ENCODE assay signal across 19 cellular contexts in genomic region chr6:40406175-40406574, GRCh38.
DNase-seq lines count a peak whose midpoint lies in the region; ATAC-seq and TF ChIP-seq lines count a peak whose summit lies in the region.
"Had no signal": no experiment of that assay in that cellular context is flagged by ENCODE, and none has a peak within 500 bp of the region (broad histone marks: within the 10 kb centered on the region; RNA-seq: fewer than 3 reads in every experiment).

No MANE protein-coding gene starts in this region.

- no peaks in the 10 kb centered on the region for H3K36me3 ChIP-seq in SK-N-SH (replicated peaks in 1 of 2; ENCODE audit: control insufficient read depth in 1 of 2, insufficient read depth in 2 of 2, low read length in 1 of 2)
- no peaks in the 10 kb centered on the region for H3K36me3 ChIP-seq in H7 (replicated peaks; ENCODE audit: control insufficient read depth, insufficient read depth, low read length)
- no peaks in the 10 kb centered on the region for H3K36me3 ChIP-seq in MG63

- no peak overlapping the region for H2AFZ ChIP-seq in SK-N-SH (ENCODE audit: low read depth)
- H2AFZ ChIP-seq: GM23248, PC-9 had no signal

- peaks cover 58 to 67% of the 10 kb centered on the region in 2 donors for H3K4me1 Mint-ChIP-seq in natural killer cell treated with Interleukin-12 subunit alpha and Interleukin-12 subunit beta and Interleukin-15 and Interleukin-18, amount 100 ng/mL, for 72 hours (ENCODE audit: low read depth in 2 of 2)
- peaks cover 38% of the 10 kb centered on the region for H3K4me1 Mint-ChIP-seq in activated T-helper 1 cell treated with anti-CD3 and anti-CD28 coated beads, Interleukin-12 subunit alpha, Interleukin-12 subunit beta, Interleukin-2, Interleukin-4 antibody, amounts not matched to agents 30 ng/mL and 10 ng/mL and 1 ng/mL, durations not matched to agents 14 hours and 24 hours and 36 hours (ENCODE audit: low read depth)

- peaks cover 0 to 49% of the 10 kb centered on the region in 2 experiments; a peak in 3 of 4 replicates for H3K4me1 ChIP-seq in SK-N-SH (ENCODE audit: control insufficient read depth in 1 of 2, insufficient read depth in 2 of 2, low read depth in 1 of 2, low read length in 1 of 2)

- no peak; the same call in 1 of the 2 replicates for TF ChIP-seq RAD21 in SK-N-SH (IDR thresholded peaks at IDR 0.05; ENCODE audit: low read length)

- no peaks in the 10 kb centered on the region for H3K9me3 Mint-ChIP-seq in natural killer cell treated with Interleukin-12 subunit alpha and Interleukin-12 subunit beta and Interleukin-15 and Interleukin-18, amount 100 ng/mL, for 72 hours
- H3K9me3 Mint-ChIP-seq in activated T-helper 1 cell treated with anti-CD3 and anti-CD28 coated beads, Interleukin-12 subunit alpha, Interleukin-12 subunit beta, Interleukin-2, Interleukin-4 antibody, amounts not matched to agents 30 ng/mL and 10 ng/mL and 1 ng/mL, durations not matched to agents 14 hours and 24 hours and 36 hours = no peaks in the 10 kb centered on the region

- no peaks in the 10 kb centered on the region for H3K36me3 Mint-ChIP-seq in natural killer cell treated with Interleukin-12 subunit alpha and Interleukin-12 subunit beta and Interleukin-15 and Interleukin-18, amount 100 ng/mL, for 72 hours
- H3K36me3 Mint-ChIP-seq in activated T-helper 1 cell treated with anti-CD3 and anti-CD28 coated beads, Interleukin-12 subunit alpha, Interleukin-12 subunit beta, Interleukin-2, Interleukin-4 antibody, amounts not matched to agents 30 ng/mL and 10 ng/mL and 1 ng/mL, durations not matched to agents 14 hours and 24 hours and 36 hours (ENCODE audit: low read depth) = peaks cover 9% of the 10 kb centered on the region

- 48% methylated on average over 4 of the region's 7 CpGs for WGBS in SK-N-SH (ENCODE audit: low lambda C conversion rate)

- H3K9ac ChIP-seq in SK-N-SH = no peak overlapping the region
- H3K9ac ChIP-seq: GM23248 had no signal

- H3K27me3 Mint-ChIP-seq in natural killer cell treated with Interleukin-12 subunit alpha and Interleukin-12 subunit beta and Interleukin-15 and Interleukin-18, amount 100 ng/mL, for 72 hours = no peaks in the 10 kb centered on the region
- H3K27me3 Mint-ChIP-seq in activated T-helper 1 cell treated with anti-CD3 and anti-CD28 coated beads, Interleukin-12 subunit alpha, Interleukin-12 subunit beta, Interleukin-2, Interleukin-4 antibody, amounts not matched to agents 30 ng/mL and 10 ng/mL and 1 ng/mL, durations not matched to agents 14 hours and 24 hours and 36 hours (ENCODE audit: insufficient read depth) = peaks cover 3% of the 10 kb centered on the region

- no peak for TF ChIP-seq CTCF in SK-N-SH (IDR thresholded peaks at IDR 0.05)
- TF ChIP-seq CTCF in RWPE1 (conservative IDR thresholded peaks at IDR 0.05; ENCODE audit: low read depth) = no peak

- ATAC-seq in SK-N-SH treated with all-trans-retinoic acid at 6 μM for 48 hours = no peak
- ATAC-seq in natural killer cell treated with Interleukin-12 subunit alpha and Interleukin-12 subunit beta and Interleukin-15 and Interleukin-18, amount 100 ng/mL, for 72 hours = no peak

- H3K27ac ChIP-seq in SK-N-SH (ENCODE audit: low read depth in 2 of 2, low read length in 1 of 2) (peak overlapping the region in 1 of 2 experiments; percentile 85; a peak in 2 of 4 replicates), RWPE1 (no peak overlapping the region)
- H3K27ac ChIP-seq: 22Rv1, GM23248, PC-9 had no signal

- DNase-seq in SK-N-SH = peak; percentile 45
- peak; percentile 59 for DNase-seq in cerebellum (ENCODE audit: low spot score)
- DNase-seq in natural killer cell treated with Interleukin-12 subunit alpha and Interleukin-12 subunit beta and Interleukin-15 and Interleukin-18, amount 100 ng/mL, for 72 hours (ENCODE audit: low spot score) = no peak
- no peak for DNase-seq in RWPE1 (ENCODE audit: low spot score)
- no peak for DNase-seq in activated T-helper 1 cell treated with anti-CD3 and anti-CD28 coated beads, Interleukin-12 subunit alpha, Interleukin-12 subunit beta, Interleukin-2, Interleukin-4 antibody, amounts not matched to agents 30 ng/mL and 10 ng/mL and 1 ng/mL, durations not matched to agents 14 hours and 24 hours and 36 hours (ENCODE audit: low spot score)
- no peak for DNase-seq in H7
- DNase-seq in MG63 = no peak
- DNase-seq: Calu3, DMS153, GM23248, HCEC 1CT, KG1, MM.1S, NCI-H446 treated with DMSO at 0.1 percent for 48 hours, NCI-H526, PC-9, Right ventricle myocardium superior had no signal

- H3K4me3 ChIP-seq in SK-N-SH (ENCODE audit: low read depth in 2 of 2, low read length in 1 of 2) (no peak overlapping the region), H7 (ENCODE audit: insufficient read depth, low read depth, low read length) (no peak overlapping the region), MG63 (no peak overlapping the region)
- H3K4me3 ChIP-seq: GM23248, PC-9 had no signal

- H3K9me3 ChIP-seq in SK-N-SH = no peaks in the 10 kb centered on the region
- no peaks in the 10 kb centered on the region for H3K9me3 ChIP-seq in MG63

- peak overlapping the region; percentile 72 to 82 for H3K27ac Mint-ChIP-seq in natural killer cell treated with Interleukin-12 subunit alpha and Interleukin-12 subunit beta and Interleukin-15 and Interleukin-18, amount 100 ng/mL, for 72 hours
- no peak overlapping the region for H3K27ac Mint-ChIP-seq in activated T-helper 1 cell treated with anti-CD3 and anti-CD28 coated beads, Interleukin-12 subunit alpha, Interleukin-12 subunit beta, Interleukin-2, Interleukin-4 antibody, amounts not matched to agents 30 ng/mL and 10 ng/mL and 1 ng/mL, durations not matched to agents 14 hours and 24 hours and 36 hours

- no peak overlapping the region for H3K4me2 ChIP-seq in SK-N-SH
- H3K4me2 ChIP-seq: PC-9 had no signal

- no peaks in the 10 kb centered on the region for H3K79me2 ChIP-seq in SK-N-SH (ENCODE audit: insufficient read depth)

- intact Hi-C loops in activated T-helper 1 cell treated with anti-CD3 and anti-CD28 coated beads, Interleukin-12 subunit alpha, Interleukin-12 subunit beta, Interleukin-2, Interleukin-4 antibody, amounts not matched to agents 30 ng/mL and 10 ng/mL and 1 ng/mL, durations not matched to agents 14 hours and 24 hours and 36 hours (cut with micrococcal nuclease) = no loop called here

- POLR2A ChIA-PET in SK-N-SH (lab: Yijun Ruan, JAX) = interaction anchor here (1.5 kb wide), 1 partner anchor 31 kb away, joined by 4 read pairs; no protein-coding TSS in a partner anchor
- POLR2A ChIA-PET in RWPE1 (lab: Yijun Ruan, JAX; ENCODE audit: low non-redundant PET) = no interaction called here

- H3K27me3 ChIP-seq in SK-N-SH (ENCODE audit: insufficient read depth) = no peaks in the 10 kb centered on the region
- H3K27me3 ChIP-seq in H7 (ENCODE audit: control insufficient read depth, insufficient read depth, low read length) = no peaks in the 10 kb centered on the region
- H3K27me3 ChIP-seq in MG63 = no peaks in the 10 kb centered on the region

- H3F3A ChIP-seq in SK-N-SH (replicated peaks; ENCODE audit: insufficient read depth) = no peaks in the 10 kb centered on the region

- H3K9me2 ChIP-seq in SK-N-SH = no peaks in the 10 kb centered on the region

- TF ChIP-seq EP300 in SK-N-SH (IDR thresholded peaks at IDR 0.05; ENCODE audit: borderline replicate concordance in 1 of 2, low read depth in 1 of 2, low read length in 1 of 2) = no peak

- peak overlapping the region; percentile 52 for H3K4me3 Mint-ChIP-seq in natural killer cell treated with Interleukin-12 subunit alpha and Interleukin-12 subunit beta and Interleukin-15 and Interleukin-18, amount 100 ng/mL, for 72 hours
- no peak overlapping the region for H3K4me3 Mint-ChIP-seq in activated T-helper 1 cell treated with anti-CD3 and anti-CD28 coated beads, Interleukin-12 subunit alpha, Interleukin-12 subunit beta, Interleukin-2, Interleukin-4 antibody, amounts not matched to agents 30 ng/mL and 10 ng/mL and 1 ng/mL, durations not matched to agents 14 hours and 24 hours and 36 hours

- CTCF ChIA-PET in SK-N-SH (lab: Yijun Ruan, JAX) = interaction anchor here (1.3 kb wide), 1 partner anchor 10 kb away, joined by 3 read pairs; no protein-coding TSS in a partner anchor
- CTCF ChIA-PET in RWPE1 (lab: Yijun Ruan, JAX) = no interaction called here

- H4K20me1 ChIP-seq in SK-N-SH (ENCODE audit: insufficient read depth) = no peaks in the 10 kb centered on the region

TF ChIP-seq in SK-N-SH, 30 proteins besides CTCF, POLR2A, EP300 and RAD21:
- no peak for TF ChIP-seq FOXM1 (IDR thresholded peaks at IDR 0.05; ENCODE audit: low read depth)
- no peak for TF ChIP-seq YY1 (IDR thresholded peaks at IDR 0.05; ENCODE audit: low read depth)
- 0 out of 2 replicates have a peak, but pooled peaks have one; percentile 31 for TF ChIP-seq RCOR1 (IDR thresholded peaks at IDR 0.05; ENCODE audit: low read length)
- no peak for TF ChIP-seq JUND (IDR thresholded peaks at IDR 0.05)
- TF ChIP-seq MXI1 (IDR thresholded peaks at IDR 0.05; ENCODE audit: low read depth, low read length) = no peak
- TF ChIP-seq GABPA (IDR thresholded peaks at IDR 0.05; ENCODE audit: low read depth) = no peak
- no peak for TF ChIP-seq RXRA (IDR thresholded peaks at IDR 0.05; ENCODE audit: borderline replicate concordance, low read depth)

TF ChIP-seq in SK-N-SH treated with all-trans-retinoic acid at 6 μM for 48 hours, 23 proteins besides CTCF, POLR2A, EP300 and RAD21:
- TF ChIP-seq RARB (CRISPR knock-in tag; IDR thresholded peaks at IDR 0.05) (no peak), ZC3H10 (CRISPR knock-in tag; IDR thresholded peaks at IDR 0.05) (no peak), ESRRG (CRISPR knock-in tag; IDR thresholded peaks at IDR 0.05) (no peak), POU6F1 (CRISPR knock-in tag; IDR thresholded peaks at IDR 0.05; ENCODE audit: borderline replicate concordance, low read depth) (no peak), OSR1 (CRISPR knock-in tag; IDR thresholded peaks at IDR 0.05) (no peak), ZFP30 (CRISPR knock-in tag; IDR thresholded peaks at IDR 0.05) (no peak)

Comparison
In these comparisons a context has a peak if more than half of its experiments do, and no peak if none do; other contexts are left out.
1. DNase-seq: peak in SK-N-SH (single experiment) and cerebellum (single experiment); none in natural killer cell treated with Interleukin-12 subunit alpha and Interleukin-12 subunit beta and Interleukin-15 and Interleukin-18, amount 100 ng/mL, for 72 hours (single experiment), RWPE1 (single experiment), activated T-helper 1 cell treated with anti-CD3 and anti-CD28 coated beads, Interleukin-12 subunit alpha, Interleukin-12 subunit beta, Interleukin-2, Interleukin-4 antibody, amounts not matched to agents 30 ng/mL and 10 ng/mL and 1 ng/mL, durations not matched to agents 14 hours and 24 hours and 36 hours (single experiment), H7 (single experiment) and MG63 (single experiment).